16 cellular contexts compared by ENCODE assay signal in genomic region chr14:80862983-80863382, GRCh38.
DNase-seq lines count a peak whose midpoint lies in the region; ATAC-seq, FAIRE-seq and TF ChIP-seq lines count a peak whose summit lies in the region.
"Had no signal": no experiment of that assay in that cellular context is flagged by ENCODE, and none has a peak within 500 bp of the region (broad histone marks: within the 10 kb centered on the region; RNA-seq: fewer than 3 reads in every experiment).

No MANE protein-coding gene starts in this region.

- no peaks in the 10 kb centered on the region for H3K9me1 ChIP-seq in IMR-90 (ENCODE audit: insufficient read depth, low read length)

- intact Hi-C loops in IMR-90 (cut with micrococcal nuclease) (loop anchor here (5.0 kb wide), 1 partner anchor 1931 kb away; no protein-coding TSS in a partner anchor), HepG2 (cut with micrococcal nuclease; ENCODE audit: unreplicated experiment) (no loop called here), Right ventricle myocardium superior (cut with DNase I) (no loop called here)

- no peak overlapping the region for H3K23ac ChIP-seq in IMR-90 (ENCODE audit: low read depth, low read length)

- no peaks in the 10 kb centered on the region for H3K36me3 ChIP-seq in IMR-90 (ENCODE audit: control insufficient read depth, insufficient read depth, low read length)
- H3K36me3 ChIP-seq in adipocyte (ENCODE audit: control insufficient read depth, insufficient read depth, low read length, severe bottlenecking): no peaks in the 10 kb centered on the region
- no peaks in the 10 kb centered on the region for H3K36me3 ChIP-seq in HepG2 (replicated peaks in 1 of 2; ENCODE audit: control insufficient read depth in 1 of 2, insufficient read depth in 2 of 2, low read length in 2 of 2)
- H3K36me3 ChIP-seq in H7 (replicated peaks; ENCODE audit: control insufficient read depth, insufficient read depth, low read length): no peaks in the 10 kb centered on the region; the same call in 1 of the 2 replicates
- H3K36me3 ChIP-seq: thoracic aorta had no signal

- H4K20me1 ChIP-seq in IMR-90 (ENCODE audit: insufficient read depth, low read length): no peaks in the 10 kb centered on the region
- no peaks in the 10 kb centered on the region for H4K20me1 ChIP-seq in HepG2 (ENCODE audit: insufficient read depth, low read length)

- no peak overlapping the region for H3K18ac ChIP-seq in IMR-90 (ENCODE audit: low read depth, low read length)

- no peak overlapping the region for H3K4me2 ChIP-seq in IMR-90 (ENCODE audit: low read depth, low read length)
- H3K4me2 ChIP-seq in HepG2 (ENCODE audit: low read depth, low read length): no peak overlapping the region

- H3K4me3 ChIP-seq in AG10803 (ENCODE audit: low read length) (no peak overlapping the region), IMR-90 (ENCODE audit: insufficient read depth, low read depth, low read length) (no peak overlapping the region), adipocyte (ENCODE audit: low read length) (no peak overlapping the region), HepG2 (replicated peaks in 1 of 3; ENCODE audit: insufficient read depth in 1 of 3, low read depth in 2 of 3, low read length in 3 of 3) (no peak overlapping the region), H7 (ENCODE audit: insufficient read depth, low read depth, low read length) (no peak overlapping the region)
- H3K4me3 ChIP-seq: heart right ventricle, psoas muscle, thoracic aorta had no signal

- ATAC-seq in IMR-90 (ENCODE audit: low read depth): no peak
- ATAC-seq in HepG2: no peak
- no peak for ATAC-seq in GM19023 (IDR thresholded peaks at IDR 0.05; ENCODE audit: unreplicated experiment)
- ATAC-seq in Right ventricle myocardium superior (ENCODE audit: poor library complexity): no peak
- ATAC-seq in GM18873 (IDR thresholded peaks at IDR 0.05; ENCODE audit: low FRiP score, unreplicated experiment): no peak
- ATAC-seq: heart right ventricle, psoas muscle had no signal

- H2AK5ac ChIP-seq in IMR-90 (ENCODE audit: low read depth, low read length): no peak overlapping the region

- H3K9ac ChIP-seq in IMR-90 (ENCODE audit: low read depth, low read length) (no peak overlapping the region), adipocyte (ENCODE audit: low read length) (no peak overlapping the region), HepG2 (ENCODE audit: insufficient read depth, low read depth, low read length) (no peak overlapping the region)

- H4K5ac ChIP-seq in IMR-90 (ENCODE audit: low read depth, low read length): no peak overlapping the region

- H4K91ac ChIP-seq in IMR-90 (ENCODE audit: insufficient read depth, low read depth, low read length): no peak overlapping the region

- TF ChIP-seq CTCF in AG10803 (conservative IDR thresholded peaks at IDR 0.05; ENCODE audit: low read length) (peak; percentile 38), IMR-90 (conservative IDR thresholded peaks at IDR 0.05; ENCODE audit: low read depth, low read length) (peak; percentile 47), HepG2 (CRISPR knock-in tag; IDR thresholded peaks at IDR 0.05) (no peak)

- H3K4me1 ChIP-seq in IMR-90 (ENCODE audit: control insufficient read depth, insufficient read depth, low read length) (no peaks in the 10 kb centered on the region), adipocyte (ENCODE audit: control insufficient read depth, insufficient read depth, low read length) (no peaks in the 10 kb centered on the region), HepG2 (ENCODE audit: insufficient read depth, low read length) (no peaks in the 10 kb centered on the region)
- H3K4me1 ChIP-seq: heart right ventricle, psoas muscle had no signal

- no peak overlapping the region for H2BK5ac ChIP-seq in IMR-90 (ENCODE audit: low read depth, low read length, poor library complexity, severe bottlenecking)

- TF ChIP-seq EP300 in HepG2 (IDR thresholded peaks at IDR 0.05; ENCODE audit: low read depth in 2 of 2, low read length in 2 of 2): no peak
- TF ChIP-seq EP300 in HepG2 (CRISPR knock-in tag; IDR thresholded peaks at IDR 0.05; ENCODE audit: borderline replicate concordance): no peak

- no peaks in the 10 kb centered on the region; a peak in 1 of 4 replicates for H3K79me1 ChIP-seq in IMR-90 (ENCODE audit: low read depth in 1 of 2, low read length in 2 of 2)

- WGBS in IMR-90 (ENCODE audit: extremely low coverage in 2 of 2, insufficient read length in 1 of 2), 2 experiments: no CpG with 5 or more reads among the region's 3 CpGs
- 53% methylated on average over 3 of the region's 3 CpGs for WGBS in HepG2 (ENCODE audit: low lambda C conversion rate)

- TF ChIP-seq RAD21 in IMR-90 (IDR thresholded peaks at IDR 0.05; ENCODE audit: low read length): peak; percentile 52
- no peak for TF ChIP-seq RAD21 in HepG2 (CRISPR knock-in tag; IDR thresholded peaks at IDR 0.05)

- DNase-seq in AG10803 (ENCODE audit: low read depth): no peak
- DNase-seq in IMR-90: no peak
- DNase-seq in adipocyte (ENCODE audit: low read depth): peak; percentile 57
- no peak for DNase-seq in HepG2 (ENCODE audit: low spot score)
- DNase-seq in H7: no peak
- DNase-seq in Right ventricle myocardium superior: no peak
- DNase-seq: activated CD8-positive, alpha-beta memory T cell treated with anti-CD3 and anti-CD28 coated beads for 24 hours; heart right ventricle; NCI-H2029; NCI-H69; psoas muscle had no signal

- CTCF ChIA-PET in IMR-90 (lab: Yijun Ruan, JAX): interaction anchor here (0.6 to 1.5 kb wide), 5 partner anchors 14 to 1053 kb away, joined by 3 to 5 read pairs (median 3); no protein-coding TSS in a partner anchor
- CTCF ChIA-PET in HepG2 (lab: Yijun Ruan, JAX; ENCODE audit: low intra/inter-chr PET ratio, low total read pairs): interaction anchor here (1.5 kb wide), 1 partner anchor 1894 kb away, joined by 3 read pairs; no protein-coding TSS in a partner anchor

- H3K79me2 ChIP-seq in HepG2 (ENCODE audit: insufficient read depth, low read length): no peaks in the 10 kb centered on the region

- H3K27me3 ChIP-seq in IMR-90 (ENCODE audit: control insufficient read depth, insufficient read depth, low read length): no peaks in the 10 kb centered on the region
- H3K27me3 ChIP-seq in adipocyte (replicated peaks; ENCODE audit: control insufficient read depth, insufficient read depth, low read length): no peaks in the 10 kb centered on the region
- H3K27me3 ChIP-seq in HepG2 (ENCODE audit: control insufficient read depth in 1 of 2, insufficient read depth in 2 of 2, low read length in 2 of 2): no peaks in the 10 kb centered on the region; a peak in 1 of 5 replicates
- H3K27me3 ChIP-seq in H7 (ENCODE audit: control insufficient read depth, insufficient read depth, low read length): no peaks in the 10 kb centered on the region
- H3K27me3 ChIP-seq: heart right ventricle had no signal

- dilution Hi-C loops in IMR-90 (cut with HindIII; ENCODE audit: low sequenced_read_pairs, unreplicated experiment): no loop called here

- H2AFZ ChIP-seq in IMR-90 (replicated peaks; ENCODE audit: low read length, poor library complexity): no peak overlapping the region
- no peak overlapping the region for H2AFZ ChIP-seq in HepG2 (ENCODE audit: low read length)

- H2AK9ac ChIP-seq in IMR-90 (replicated peaks; ENCODE audit: low read depth, low read length, poor library complexity): no peak overlapping the region

- POLR2A ChIA-PET in IMR-90 (lab: Charles Lee; ENCODE audit: unreplicated experiment) (no interaction called here), HepG2 (lab: Yijun Ruan, JAX) (no interaction called here)

- no peak overlapping the region for H3K56ac ChIP-seq in IMR-90 (ENCODE audit: extremely low read depth, insufficient read depth, low read length)

- H3K9me3 ChIP-seq in IMR-90 (ENCODE audit: control insufficient read depth, insufficient read depth, low read length): peaks cover 9% of the 10 kb centered on the region
- H3K9me3 ChIP-seq in adipocyte (ENCODE audit: control insufficient read depth, low read length): peaks cover 17% of the 10 kb centered on the region
- H3K9me3 ChIP-seq in HepG2 (ENCODE audit: low read length): peaks cover 10% of the 10 kb centered on the region; the same call in 1 of the 2 replicates

- no peak overlapping the region for H4K8ac ChIP-seq in IMR-90 (ENCODE audit: low read depth in 2 of 2, low read length in 2 of 2)

- H3K14ac ChIP-seq in IMR-90 (replicated peaks; ENCODE audit: low read depth, low read length): no peak overlapping the region

- H3K4ac ChIP-seq in IMR-90 (ENCODE audit: low read depth, low read length): no peak overlapping the region

- no peak for TF ChIP-seq POLR2A in IMR-90 (IDR thresholded peaks at IDR 0.05; ENCODE audit: low read depth, low read length)
- no peak for TF ChIP-seq POLR2A in HepG2 (IDR thresholded peaks at IDR 0.05; ENCODE audit: insufficient read depth in 1 of 2, low read depth in 2 of 2, low read length in 2 of 2)

- no peak overlapping the region for H2BK20ac ChIP-seq in IMR-90 (ENCODE audit: low read depth, low read length)

- H3K27ac ChIP-seq in IMR-90 (ENCODE audit: insufficient read depth, low read length) (no peak overlapping the region), HepG2 (ENCODE audit: extremely low read length, insufficient read depth, low read length) (no peak overlapping the region)
- H3K27ac ChIP-seq: heart right ventricle, psoas muscle, thoracic aorta had no signal

- H2BK15ac ChIP-seq in IMR-90 (ENCODE audit: low read depth, low read length): no peak overlapping the region

- FAIRE-seq in HepG2 (lab: Jason Lieb, UNC): no peak
- FAIRE-seq: GM18507, H54 had no signal

- in situ Hi-C loops in IMR-90 (cut with MboI; ENCODE audit: low sequenced_read_pairs): loop anchor here (25.0 kb wide), 2 partner anchors 1601 to 1901 kb away; no protein-coding TSS in a partner anchor
- in situ Hi-C loops in HepG2 (cut with HindIII; ENCODE audit: extremely low pct_ligation_motif_present, low pct_unique_long_range_greater_than_20kb): loop anchor here (25.0 kb wide), 1 partner anchor 801 kb away; no protein-coding TSS in a partner anchor

- no TSS peak for BruUV-seq in IMR-90 (replicated peaks; lab: Mats Ljungman, UMichigan)
- BruUV-seq in HepG2 (replicated peaks; lab: Mats Ljungman, UMichigan): no TSS peak

- H2BK120ac ChIP-seq in IMR-90 (ENCODE audit: low read depth, low read length): no peak overlapping the region

TF ChIP-seq in IMR-90, 13 proteins besides CTCF, POLR2A, EP300 and RAD21:
- TF ChIP-seq SMC3 (IDR thresholded peaks at IDR 0.05; ENCODE audit: low read depth, low read length) (peak; percentile 50), MAFK (IDR thresholded peaks at IDR 0.05; ENCODE audit: low read depth, low read length) (no peak)

TF ChIP-seq in HepG2, 621 proteins besides CTCF, POLR2A, EP300 and RAD21:
- no peak for TF ChIP-seq ZNF317 (CRISPR knock-in tag; IDR thresholded peaks at IDR 0.05)
- TF ChIP-seq STAG1 (CRISPR knock-in tag; IDR thresholded peaks at IDR 0.05): peak; percentile 14; the same call in 1 of the 2 replicates
TF ChIP-seq in HepG2: peak in this region for 1.
